ENCODE assay signal across 8 cellular contexts in the genomic region with DNA sequence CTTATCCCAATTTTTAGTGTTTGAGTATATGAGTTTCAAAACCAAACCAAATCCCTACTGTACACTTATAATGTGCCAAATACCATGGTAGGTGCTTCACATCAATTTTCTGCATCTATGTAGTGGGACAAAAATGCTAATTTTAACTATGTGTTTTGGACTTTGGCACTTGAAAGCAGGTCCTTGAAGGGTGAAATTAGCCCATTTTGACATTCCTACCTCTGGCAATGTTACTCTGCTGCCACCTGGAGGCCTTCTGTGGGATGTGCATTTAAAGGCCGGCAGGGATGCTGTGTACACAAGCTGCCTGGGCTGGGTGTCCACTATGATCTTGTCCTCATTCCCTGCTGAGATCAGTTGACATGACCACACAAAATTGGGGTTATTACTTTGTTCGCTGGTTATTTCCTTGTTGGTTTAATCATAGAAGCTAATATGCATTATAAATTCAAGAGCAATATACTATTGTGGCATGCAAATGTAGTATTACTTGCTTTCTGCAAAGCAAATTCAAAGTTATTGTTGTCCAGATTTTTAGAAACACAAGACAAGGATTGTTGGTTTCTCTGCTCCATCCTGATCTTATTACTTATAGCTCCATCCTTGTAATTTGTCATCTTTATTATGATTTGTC.
DNase-seq lines count a peak whose midpoint lies in the region; ATAC-seq and TF ChIP-seq lines count a peak whose summit lies in the region.

No MANE protein-coding gene starts in this region.

- DNase-seq in DMS53 treated with DMSO at 0.1 percent for 48 hours (lab: John Stamatoyannopoulos, UW; ENCODE audit: unreplicated experiment) (peak; percentile 67), HCEC 1CT (peak; percentile 70), NCI-H2107 (lab: John Stamatoyannopoulos, UW) (peak; percentile 18), cerebellar cortex (ENCODE audit: low spot score) (peak; percentile 75), left lung (peak in 1 of 2 donors; percentile 61)
- DNase-seq in activated CD4-positive, CD25-positive, alpha-beta regulatory T cell treated with anti-CD3 and anti-CD28 coated beads, Interleukin-2, amount 50 U/mL, for 72 hours, result peak; percentile 57
- DNase-seq in stimulated activated CD4-positive, alpha-beta T cell treated with anti-CD3 and anti-CD28 coated beads, TNF-alpha, amount 100 ng/mL, for 1 hour (ENCODE audit: low read depth in 3 of 3, low spot score in 1 of 3), result peak; percentile 2 to 49 (median 9)

- ATAC-seq in left lung (peak; percentile 97), GM21423 (IDR thresholded peaks at IDR 0.05; ENCODE audit: unreplicated experiment) (no peak)

- no peaks in the 10 kb centered on the region for H3K27me3 ChIP-seq in left lung

- peak; percentile 91 to 95 for TF ChIP-seq CTCF in left lung (IDR thresholded peaks at IDR 0.05)

- no peaks in the 10 kb centered on the region for H3K9me3 ChIP-seq in left lung

- H3K4me1 ChIP-seq in left lung, result peaks cover 7 to 12% of the 10 kb centered on the region in 2 donors

- H3K36me3 ChIP-seq in left lung, result no peaks in the 10 kb centered on the region

- no peak overlapping the region for H3K4me3 ChIP-seq in left lung

- no peak overlapping the region for H3K27ac ChIP-seq in left lung

- intact Hi-C loops in left lung (cut with DNase I), result loop anchor here (2.0 to 10.0 kb wide), 2 partner anchors 198 to 202 kb away; no protein-coding TSS in a partner anchor
